23 cellular contexts compared by ENCODE assay signal in the genomic region with DNA sequence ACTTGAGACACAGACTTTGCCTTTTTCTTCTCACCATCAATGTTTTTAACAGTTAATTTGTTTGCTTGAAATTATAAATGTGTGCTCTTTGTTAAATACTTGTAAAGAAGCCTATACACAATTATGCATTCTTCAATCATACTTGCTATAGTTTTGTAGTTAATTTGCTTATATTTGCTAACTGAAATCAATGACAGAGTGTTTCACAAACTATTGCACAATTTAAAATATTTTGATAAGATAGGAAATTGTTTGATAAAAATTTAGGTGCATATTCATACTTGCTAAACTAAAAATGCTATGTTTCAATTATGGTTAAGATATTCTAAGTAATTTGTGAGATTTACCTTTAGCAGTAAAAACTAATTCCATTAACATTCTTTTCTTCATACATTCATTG. TPM values are rescaled to one million over a fixed set of nuclear protein-coding genes. Genes with fewer than 3 reads are reported as not detected.
DNase-seq lines count a peak whose midpoint lies in the region; ATAC-seq, FAIRE-seq and TF ChIP-seq lines count a peak whose summit lies in the region.
"Had no signal": no experiment of that assay in that cellular context is flagged by ENCODE, and none has a peak within 500 bp of the region (broad histone marks: within the 10 kb centered on the region; RNA-seq: fewer than 3 reads in every experiment).

No MANE protein-coding gene starts in this region.

- H3K27ac ChIP-seq in HUES48 (ENCODE audit: low read depth, low read length) (no peak overlapping the region), K562 (ENCODE audit: extremely low read depth, low read depth, low read length) (no peak overlapping the region), kidney (ENCODE audit: low read depth in 2 of 2, low read length in 2 of 2) (no peak overlapping the region)

- DNase-seq in K562 (ENCODE audit: extremely low read depth in 1 of 4, low spot score in 3 of 4) (no peak), kidney (no peak), GM12892 (ENCODE audit: insufficient read length) (no peak), NCI-H510A (lab: John Stamatoyannopoulos, UW) (no peak)
- no peak for DNase-seq in activated naive CD4-positive, alpha-beta T cell (lab: John Stamatoyannopoulos, UW)
- DNase-seq: 8988T; C1 segment of cervical spinal cord; Calu3; CD4-positive, alpha-beta memory T cell; COR-L47; DMS53; DMS79 treated with DMSO at 0.1 percent for 48 hours; GF-D8; GOT3; HFFc6 had no signal

- H3K4me3 ChIP-seq in HUES48 (ENCODE audit: low read depth, low read length) (peak overlapping the region; percentile 7; the same call in 1 of the 2 replicates), K562 (no peak overlapping the region), kidney (ENCODE audit: low read length in 2 of 2) (no peak overlapping the region)
- H3K4me3 ChIP-seq: HAP-1 had no signal

- CTCF ChIA-PET in K562 (lab: Yijun Ruan, JAX; ENCODE audit: low intra/inter-chr PET ratio): no interaction called here

- no peak for ATAC-seq in K562

- no peaks in the 10 kb centered on the region for H3K79me2 ChIP-seq in K562 (ENCODE audit: control insufficient read depth, insufficient read depth, low read length)

- H3K4me1 ChIP-seq in HUES48 (ENCODE audit: control insufficient read depth, insufficient read depth, low read length) (no peaks in the 10 kb centered on the region), K562 (replicated peaks in 1 of 2; ENCODE audit: control insufficient read depth in 2 of 2, insufficient read depth in 2 of 2, low read length in 2 of 2) (no peaks in the 10 kb centered on the region), kidney (ENCODE audit: control insufficient read depth in 1 of 2, insufficient read depth in 1 of 2, low read depth in 1 of 2, low read length in 2 of 2) (no peaks in the 10 kb centered on the region)
- H3K4me1 ChIP-seq: HAP-1 had no signal

- FAIRE-seq in K562 (lab: Jason Lieb, UNC): no peak
- peak; percentile 15 for FAIRE-seq in kidney (lab: Jason Lieb, UNC)
- FAIRE-seq in GM12892 (lab: Jason Lieb, UNC): no peak
- FAIRE-seq: GM12891, H54 had no signal

- no peak overlapping the region for H3K9ac ChIP-seq in HUES48 (ENCODE audit: low read depth, low read length)
- H3K9ac ChIP-seq in K562 (ENCODE audit: insufficient read depth in 1 of 2, low read depth in 2 of 2, low read length in 2 of 2): no peak overlapping the region
- no peak overlapping the region for H3K9ac ChIP-seq in kidney (ENCODE audit: low read length in 2 of 2)

- TF ChIP-seq CTCF in K562 (IDR thresholded peaks at IDR 0.05 in 2 of 3, conservative IDR thresholded peaks at IDR 0.05 in 1 of 3; ENCODE audit: insufficient read depth in 2 of 3, low read depth in 1 of 3, low read length in 3 of 3) (no peak), kidney (IDR thresholded peaks at IDR 0.05; ENCODE audit: borderline replicate concordance, extremely low read depth, insufficient read depth) (no peak)

- H3K4me2 ChIP-seq in K562 (ENCODE audit: insufficient read depth, low read length): no peak overlapping the region

- H3K27me3 ChIP-seq in HUES48 (ENCODE audit: control insufficient read depth, insufficient read depth, low read length): no peaks in the 10 kb centered on the region
- H3K27me3 ChIP-seq in K562 (ENCODE audit: control insufficient read depth in 2 of 2, insufficient read depth in 2 of 2, low read length in 2 of 2): no peaks in the 10 kb centered on the region

- intact Hi-C loops in K562 (cut with micrococcal nuclease) (no loop called here), kidney (cut with DNase I) (no loop called here)

- no peaks in the 10 kb centered on the region for H3K9me1 ChIP-seq in K562 (ENCODE audit: control insufficient read depth, insufficient read depth, low read length)

- POLR2A ChIA-PET in K562 (lab: Yijun Ruan, JAX): no interaction called here

- TF ChIP-seq EP300 in K562 (IDR thresholded peaks at IDR 0.05; ENCODE audit: low read length): no peak

- in situ Hi-C loops in K562 (cut with MboI): no loop called here

- H4K20me1 ChIP-seq in K562 (replicated peaks; ENCODE audit: control insufficient read depth, insufficient read depth, low read length): no peaks in the 10 kb centered on the region

- TF ChIP-seq RAD21 in K562 (CRISPR knock-in tag; conservative IDR thresholded peaks at IDR 0.05 in 1 of 2, IDR thresholded peaks at IDR 0.05 in 1 of 2): no peak

- TF ChIP-seq POLR2A in K562 (conservative IDR thresholded peaks at IDR 0.05) (no peak), GM12892 (IDR thresholded peaks at IDR 0.05; ENCODE audit: low read depth, low read length) (no peak)

- peaks cover 96% of the 10 kb centered on the region for H3K9me3 ChIP-seq in HUES48 (ENCODE audit: control insufficient read depth, insufficient read depth, low read length)
- no peaks in the 10 kb centered on the region for H3K9me3 ChIP-seq in K562 (replicated peaks; ENCODE audit: control insufficient read depth, insufficient read depth, low read depth, low read length)
- H3K9me3 ChIP-seq in kidney (ENCODE audit: control insufficient read depth in 1 of 2, low read length in 2 of 2): peaks cover 0 to 5% of the 10 kb centered on the region in 2 donors

- H2AFZ ChIP-seq in K562 (ENCODE audit: low read depth, low read length): no peak overlapping the region

- H3K36me3 ChIP-seq in HUES48 (ENCODE audit: control insufficient read depth, insufficient read depth, low read length): no peaks in the 10 kb centered on the region
- H3K36me3 ChIP-seq in K562 (ENCODE audit: control insufficient read depth, insufficient read depth, low read length): no peaks in the 10 kb centered on the region
- H3K36me3 ChIP-seq in kidney (ENCODE audit: control insufficient read depth in 1 of 2, insufficient read depth in 2 of 2, low read length in 2 of 2): no peaks in the 10 kb centered on the region
- H3K36me3 ChIP-seq: HAP-1 had no signal

- no TSS peak for BruUV-seq in K562 (replicated peaks; lab: Mats Ljungman, UMichigan)

RNA-seq across cellular contexts. Expression of a gene that starts 13.7 kb away (rescaled TPM):
- total RNA-seq in K562 (2011; cell fraction: chromatin; rRNA removed; ENCODE audit: low replicate concordance): not detected in 2 replicates
- not detected in 2 replicates for total RNA-seq in K562 (2011; cell fraction: nucleolus; rRNA removed)
- not detected in 2 replicates for total RNA-seq in K562 (2011; cell fraction: nucleoplasm; rRNA removed)
- not detected in 2 replicates for total RNA-seq in K562 (2014; rRNA removed)
- total RNA-seq in K562 (2014; rRNA removed; fragmentation: Illumina TruSeq; extraction: Trizol): not detected in 2 replicates
- not detected in 2 replicates for total RNA-seq in K562 (2015; rRNA removed; fragmentation: Illumina TruSeq; extraction: Trizol)
- not detected in 2 replicates for total RNA-seq in K562 (2021)
- polyA plus RNA-seq in K562 (2011; rRNA removed): not detected in 2 replicates
- not detected in 2 replicates for polyA plus RNA-seq in K562 (2011; cell fraction: cytosol; rRNA removed)
- polyA plus RNA-seq in K562 (2011; cell fraction: nucleus; rRNA removed): not detected in 2 replicates
- polyA plus RNA-seq in K562 (2012): not detected in 2 replicates
- polyA plus RNA-seq in K562 (2014; fragmentation: Illumina TruSeq; extraction: Trizol): not detected in 2 replicates
- not detected for polyA plus RNA-seq in K562 (2014; fragmentation: Nextera tagmentation; extraction: Ambion mirVana)
- polyA plus RNA-seq in K562 (2014; rRNA removed): not detected in 2 replicates
- not detected in 2 replicates for polyA minus RNA-seq in K562 (2011; rRNA and poly(A)+ RNA removed)
- not detected in 2 replicates for polyA minus RNA-seq in K562 (2011; cell fraction: cytosol; rRNA and poly(A)+ RNA removed)
- not detected in 2 replicates for polyA minus RNA-seq in K562 (2011; cell fraction: nucleus; rRNA and poly(A)+ RNA removed)
- total RNA-seq in kidney: not detected
- not detected for polyA plus RNA-seq in kidney (ENCODE audit: insufficient read depth, low read depth, low replicate concordance)
- not detected for polyA plus RNA-seq in GM12892 (2012; ENCODE audit: missing spikeins)
- total RNA-seq: A673; Calu3; CD4-positive, alpha-beta memory T cell; Daoy; G401; HFFc6 had no signal
- polyA plus RNA-seq: BJ; CD4-positive, alpha-beta memory T cell had no signal

RNA-seq across cellular contexts. Expression of a gene that starts 24.1 kb away (rescaled TPM):
- total RNA-seq in K562 (2011; cell fraction: chromatin; rRNA removed; ENCODE audit: low replicate concordance): not detected in 2 replicates
- total RNA-seq in K562 (2011; cell fraction: nucleolus; rRNA removed): not detected in 2 replicates
- total RNA-seq in K562 (2011; cell fraction: nucleoplasm; rRNA removed): not detected in 2 replicates
- total RNA-seq in K562 (2014; rRNA removed): not detected in 2 replicates
- total RNA-seq in K562 (2014; rRNA removed; fragmentation: Illumina TruSeq; extraction: Trizol): not detected in 2 replicates
- total RNA-seq in K562 (2015; rRNA removed; fragmentation: Illumina TruSeq; extraction: Trizol): not detected in 2 replicates
- total RNA-seq in K562 (2021): not detected in 2 replicates
- not detected in 2 replicates for polyA plus RNA-seq in K562 (2011; rRNA removed)
- polyA plus RNA-seq in K562 (2011; cell fraction: cytosol; rRNA removed): not detected in 2 replicates
- not detected in 2 replicates for polyA plus RNA-seq in K562 (2011; cell fraction: nucleus; rRNA removed)
- polyA plus RNA-seq in K562 (2012): not detected in 2 replicates
- polyA plus RNA-seq in K562 (2014; fragmentation: Illumina TruSeq; extraction: Trizol): not detected in 2 replicates
- not detected for polyA plus RNA-seq in K562 (2014; fragmentation: Nextera tagmentation; extraction: Ambion mirVana)
- not detected in 2 replicates for polyA plus RNA-seq in K562 (2014; rRNA removed)
- not detected in 2 replicates for polyA minus RNA-seq in K562 (2011; rRNA and poly(A)+ RNA removed)
- polyA minus RNA-seq in K562 (2011; cell fraction: cytosol; rRNA and poly(A)+ RNA removed): not detected in 2 replicates
- polyA minus RNA-seq in K562 (2011; cell fraction: nucleus; rRNA and poly(A)+ RNA removed): not detected in 2 replicates
- total RNA-seq in kidney: not detected
- not detected for polyA plus RNA-seq in kidney (ENCODE audit: insufficient read depth, low read depth, low replicate concordance)
- not detected for polyA plus RNA-seq in GM12892 (2012; ENCODE audit: missing spikeins)
- total RNA-seq: A673; Calu3; CD4-positive, alpha-beta memory T cell; Daoy; G401; HFFc6 had no signal
- polyA plus RNA-seq: BJ; CD4-positive, alpha-beta memory T cell had no signal

RNA-seq across cellular contexts. Expression of a gene that starts 31.7 kb away (rescaled TPM):
- not detected in 2 replicates for total RNA-seq in K562 (2011; cell fraction: chromatin; rRNA removed; ENCODE audit: low replicate concordance)
- not detected in 2 replicates for total RNA-seq in K562 (2011; cell fraction: nucleolus; rRNA removed)
- total RNA-seq in K562 (2011; cell fraction: nucleoplasm; rRNA removed): not detected in 2 replicates
- total RNA-seq in K562 (2014; rRNA removed) (not detected in 2 replicates), K562 (2014; rRNA removed; fragmentation: Illumina TruSeq; extraction: Trizol) (not detected in 2 replicates), K562 (2015; rRNA removed; fragmentation: Illumina TruSeq; extraction: Trizol) (not detected in 2 replicates), K562 (2021) (not detected in 2 replicates), kidney (not detected)
- polyA plus RNA-seq in K562 (2011; rRNA removed) (not detected in 2 replicates), K562 (2014; fragmentation: Illumina TruSeq; extraction: Trizol) (not detected in 2 replicates), K562 (2014; fragmentation: Nextera tagmentation; extraction: Ambion mirVana) (not detected), K562 (2014; rRNA removed) (not detected in 2 replicates), kidney (ENCODE audit: insufficient read depth, low read depth, low replicate concordance) (not detected)
- not detected in 2 replicates for polyA plus RNA-seq in K562 (2011; cell fraction: cytosol; rRNA removed)
- not detected in 2 replicates for polyA plus RNA-seq in K562 (2011; cell fraction: nucleus; rRNA removed)
- not detected in 2 replicates for polyA plus RNA-seq in K562 (2012)
- polyA minus RNA-seq in K562 (2011; rRNA and poly(A)+ RNA removed): not detected in 2 replicates
- polyA minus RNA-seq in K562 (2011; cell fraction: cytosol; rRNA and poly(A)+ RNA removed): not detected in 2 replicates
- not detected in 2 replicates for polyA minus RNA-seq in K562 (2011; cell fraction: nucleus; rRNA and poly(A)+ RNA removed)
- polyA plus RNA-seq in GM12892 (2012; ENCODE audit: missing spikeins): not detected
- total RNA-seq: A673; Calu3; CD4-positive, alpha-beta memory T cell; Daoy; G401; HFFc6 had no signal
- polyA plus RNA-seq: BJ; CD4-positive, alpha-beta memory T cell had no signal
